In genomic region chr1:207393610-207394009, GRCh38 we compare ENCODE assay signal across 1 cellular context.
TF ChIP-seq lines count a peak whose summit lies in the region.

No MANE protein-coding gene starts in this region.

TF ChIP-seq in HCT116, 20 proteins besides CTCF, POLR2A, EP300 and RAD21 (continued from another document):
- no peak for TF ChIP-seq ELF1 (IDR thresholded peaks at IDR 0.05; ENCODE audit: borderline replicate concordance, low read depth)
- TF ChIP-seq FOSL1 (IDR thresholded peaks at IDR 0.05; ENCODE audit: low read depth): peak; percentile 73
- TF ChIP-seq ZBTB33 (IDR thresholded peaks at IDR 0.05; ENCODE audit: extremely low read depth, insufficient replicate concordance, low read length): no peak
- TF ChIP-seq SRF (IDR thresholded peaks at IDR 0.05; ENCODE audit: low read depth): no peak
- no peak for TF ChIP-seq MAX (IDR thresholded peaks at IDR 0.05)
- peak; percentile 21; the same call in 1 of the 2 replicates for TF ChIP-seq SIN3A (IDR thresholded peaks at IDR 0.05; ENCODE audit: low read depth)
- TF ChIP-seq CEBPB (IDR thresholded peaks at IDR 0.05; ENCODE audit: low read depth): no peak
- TF ChIP-seq TCF7L2 (IDR thresholded peaks at IDR 0.05; ENCODE audit: borderline replicate concordance, extremely low read depth, insufficient read depth, insufficient read length): no peak
- TF ChIP-seq ZNF274 (IDR thresholded peaks at IDR 0.05; ENCODE audit: low read depth, low read length): no peak
- no peak for TF ChIP-seq EGR1 (IDR thresholded peaks at IDR 0.05; ENCODE audit: low read depth)
- no peak for TF ChIP-seq EZH2 (IDR thresholded peaks at IDR 0.05)
- no peak for TF ChIP-seq ZFX (IDR thresholded peaks at IDR 0.05)
- TF ChIP-seq JUND (IDR thresholded peaks at IDR 0.05): peak; percentile 69; the same call in 1 of the 2 replicates
- TF ChIP-seq EZH2phosphoT487 (IDR thresholded peaks at IDR 0.05; ENCODE audit: borderline replicate concordance): no peak
- TF ChIP-seq YY1 (IDR thresholded peaks at IDR 0.05; ENCODE audit: extremely low read depth, insufficient replicate concordance, low read depth, low read length): no peak
- peak; percentile 50 for TF ChIP-seq SP1 (IDR thresholded peaks at IDR 0.05; ENCODE audit: low read depth)
